ENCODE assay signal across 20 cellular contexts in the genomic region with DNA sequence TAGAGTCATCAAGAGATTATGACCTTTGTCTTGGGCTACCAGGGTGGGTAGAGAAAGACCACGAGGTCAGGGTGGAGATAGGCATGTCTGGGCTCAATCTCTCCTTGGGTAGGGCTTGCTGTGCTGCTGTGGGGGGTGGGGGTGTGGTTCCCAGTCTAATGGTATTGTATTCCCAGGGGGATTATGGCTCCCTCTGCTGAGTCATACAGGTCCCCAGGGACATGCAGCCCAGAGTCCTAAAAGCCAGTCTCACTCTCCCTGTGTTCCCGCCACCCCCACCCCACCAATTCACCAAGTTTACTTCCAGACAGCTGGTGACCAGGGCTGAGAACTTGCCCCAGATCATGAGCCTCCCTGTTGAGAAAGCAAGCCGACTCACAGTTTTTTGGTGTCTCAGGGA.
DNase-seq lines count a peak whose midpoint lies in the region; ATAC-seq and TF ChIP-seq lines count a peak whose summit lies in the region.
"Had no signal": no experiment of that assay in that cellular context is flagged by ENCODE, and none has a peak within 500 bp of the region (broad histone marks: within the 10 kb centered on the region; RNA-seq: fewer than 3 reads in every experiment).

No MANE protein-coding gene starts in this region.

- H3K4me2 ChIP-seq in mammary epithelial cell (ENCODE audit: insufficient read depth, low read depth, low read length): no peak overlapping the region
- H3K4me2 ChIP-seq: GM23338 had no signal

- in situ Hi-C loops in mammary epithelial cell (cut with MboI; ENCODE audit: low sequenced_read_pairs in 2 of 2): no loop called here

- dilution Hi-C loops in mammary epithelial cell (cut with HindIII; ENCODE audit: low sequenced_read_pairs): no loop called here

- no peaks in the 10 kb centered on the region for H3K36me3 Mint-ChIP-seq in MCF 10A (ENCODE audit: insufficient read depth, unreplicated experiment)
- no peaks in the 10 kb centered on the region for H3K36me3 Mint-ChIP-seq in endodermal cell (ENCODE audit: low read depth)
- H3K36me3 Mint-ChIP-seq in CD4-positive, alpha-beta T cell (ENCODE audit: low read depth): no peaks in the 10 kb centered on the region
- H3K36me3 Mint-ChIP-seq: CD14-positive monocyte had no signal

- ATAC-seq in CD4-positive, alpha-beta T cell (ENCODE audit: poor library complexity): no peak
- ATAC-seq: GM23338 had no signal

- H3K4me1 ChIP-seq in mammary epithelial cell (ENCODE audit: insufficient read depth, low read length) (no peaks in the 10 kb centered on the region), endodermal cell (ENCODE audit: control insufficient read depth, insufficient read depth, low read length) (no peaks in the 10 kb centered on the region), testis (no peaks in the 10 kb centered on the region)
- H3K4me1 ChIP-seq: Peyer's patch had no signal

- POLR2A ChIA-PET in MCF 10A (lab: Yijun Ruan, JAX): no interaction called here
- POLR2A ChIA-PET in CD4-positive, alpha-beta T cell (lab: Charles Lee): no interaction called here

- H2AFZ ChIP-seq in mammary epithelial cell (ENCODE audit: low read depth, low read length): no peak overlapping the region
- H2AFZ ChIP-seq: GM23338 had no signal

- 90% methylated on average over 2 of the region's 3 CpGs for WGBS in mammary epithelial cell (ENCODE audit: low coverage, missing lambda C conversion rate)
- 80% methylated on average over 1 to 3 of the region's 3 CpGs for WGBS in endodermal cell (ENCODE audit: insufficient coverage in 1 of 2, insufficient read length in 1 of 2), 2 experiments
- WGBS in testis, 2 donors: 87 to 96% methylated on average over 2 to 3 of the region's 3 CpGs

- H3K27ac Mint-ChIP-seq in MCF 10A (ENCODE audit: low read depth, unreplicated experiment): no peak overlapping the region
- H3K27ac Mint-ChIP-seq in endodermal cell: no peak overlapping the region
- no peak overlapping the region for H3K27ac Mint-ChIP-seq in CD4-positive, alpha-beta T cell
- H3K27ac Mint-ChIP-seq: CD14-positive monocyte, GM23338 had no signal

- TF ChIP-seq POLR2A in testis (IDR thresholded peaks at IDR 0.05): no peak

- H3K9me3 ChIP-seq in mammary epithelial cell (replicated peaks; ENCODE audit: insufficient read depth, low read length): no peaks in the 10 kb centered on the region
- peaks cover 53% of the 10 kb centered on the region for H3K9me3 ChIP-seq in endodermal cell (ENCODE audit: control insufficient read depth, low read length)
- H3K9me3 ChIP-seq in CD4-positive, alpha-beta T cell (ENCODE audit: control insufficient read depth, low read length): no peaks in the 10 kb centered on the region
- no peaks in the 10 kb centered on the region for H3K9me3 ChIP-seq in testis
- H3K9me3 ChIP-seq: Peyer's patch had no signal

- H4K20me1 ChIP-seq in mammary epithelial cell (ENCODE audit: insufficient read depth, low read length): no peaks in the 10 kb centered on the region

- H3K27ac ChIP-seq in mammary epithelial cell (ENCODE audit: insufficient read depth, low read depth, low read length) (no peak overlapping the region), endodermal cell (ENCODE audit: low read depth, low read length) (no peak overlapping the region), testis (no peak overlapping the region)
- H3K27ac ChIP-seq in CD4-positive, alpha-beta T cell (ENCODE audit: low read depth, low read length): no peak overlapping the region
- H3K27ac ChIP-seq: Peyer's patch had no signal

- BruUV-seq in MCF 10A (replicated peaks; lab: Mats Ljungman, UMichigan) (no TSS peak), mammary epithelial cell (replicated peaks; lab: Mats Ljungman, UMichigan) (no TSS peak)

- H3K9ac ChIP-seq in mammary epithelial cell (ENCODE audit: insufficient read depth, low read length) (no peak overlapping the region), endodermal cell (ENCODE audit: extremely low read depth, low read length, poor library complexity, severe bottlenecking) (no peak overlapping the region)

- H3K27me3 Mint-ChIP-seq in MCF 10A (ENCODE audit: insufficient read depth, unreplicated experiment) (no peaks in the 10 kb centered on the region), endodermal cell (ENCODE audit: insufficient read depth) (peaks cover 2% of the 10 kb centered on the region)
- peaks cover 18% of the 10 kb centered on the region for H3K27me3 Mint-ChIP-seq in CD4-positive, alpha-beta T cell

- no peaks in the 10 kb centered on the region for H3K4me1 Mint-ChIP-seq in MCF 10A (ENCODE audit: insufficient read depth, unreplicated experiment)
- H3K4me1 Mint-ChIP-seq in endodermal cell: no peaks in the 10 kb centered on the region
- H3K4me1 Mint-ChIP-seq in CD4-positive, alpha-beta T cell (ENCODE audit: low read depth): no peaks in the 10 kb centered on the region
- H3K4me1 Mint-ChIP-seq: CD14-positive monocyte, GM23338 had no signal

- DNase-seq in MCF 10A (ENCODE audit: unreplicated experiment) (peak; percentile 6), mammary epithelial cell (no peak), NCI-H460 (ENCODE audit: extremely low read depth, low read depth) (peak; percentile 12), endodermal cell (peak; percentile 90), putamen (ENCODE audit: low spot score) (no peak), testis (no peak), kidney glomerular epithelial cell (lab: John Stamatoyannopoulos, UW) (no peak)
- no peak for DNase-seq in CD4-positive, alpha-beta T cell
- DNase-seq: 8988T, DMS53, Karpas-422, MV-4-11, NCI-H1436, NCI-H2029 treated with DMSO at 0.1 percent for 48 hours, NCI-H226, NCI-H526 treated with DMSO at 0.1 percent for 48 hours, Peyer's patch, SHP77 had no signal

- H3K4me3 Mint-ChIP-seq in MCF 10A (ENCODE audit: unreplicated experiment): no peak overlapping the region
- no peak overlapping the region for H3K4me3 Mint-ChIP-seq in endodermal cell
- no peak overlapping the region for H3K4me3 Mint-ChIP-seq in CD4-positive, alpha-beta T cell
- H3K4me3 Mint-ChIP-seq: CD14-positive monocyte, GM23338 had no signal

- TF ChIP-seq CTCF in MCF 10A (IDR thresholded peaks at IDR 0.05; ENCODE audit: unreplicated experiment) (no peak), mammary epithelial cell (conservative IDR thresholded peaks at IDR 0.05 in 1 of 2, IDR thresholded peaks at IDR 0.05 in 1 of 2; ENCODE audit: extremely low read depth in 1 of 2, insufficient read depth in 1 of 2, low read depth in 1 of 2, low read length in 2 of 2) (no peak), endodermal cell (conservative IDR thresholded peaks at IDR 0.05) (no peak), testis (IDR thresholded peaks at IDR 0.05) (no peak)
- no peak for TF ChIP-seq CTCF in CD4-positive, alpha-beta T cell (IDR thresholded peaks at IDR 0.05)

- H3K27me3 ChIP-seq in mammary epithelial cell (ENCODE audit: insufficient read depth, low read length) (no peaks in the 10 kb centered on the region), endodermal cell (ENCODE audit: control insufficient read depth, insufficient read depth, low read length, poor library complexity, severe bottlenecking) (no peaks in the 10 kb centered on the region), testis (no peaks in the 10 kb centered on the region)
- no peaks in the 10 kb centered on the region for H3K27me3 ChIP-seq in CD4-positive, alpha-beta T cell (ENCODE audit: control insufficient read depth, insufficient read depth, low read length)
- H3K27me3 ChIP-seq: Peyer's patch had no signal

- H3K4me3 ChIP-seq in mammary epithelial cell (replicated peaks in 1 of 3; ENCODE audit: insufficient read depth in 1 of 3, low read depth in 2 of 3, low read length in 3 of 3) (no peak overlapping the region), endodermal cell (ENCODE audit: low read length) (no peak overlapping the region), testis (no peak overlapping the region)
- H3K4me3 ChIP-seq: GM23338, Peyer's patch had no signal

- no peaks in the 10 kb centered on the region for H3K9me3 Mint-ChIP-seq in MCF 10A (ENCODE audit: unreplicated experiment)
- H3K9me3 Mint-ChIP-seq in endodermal cell: peaks cover 41% of the 10 kb centered on the region
- peaks cover 8% of the 10 kb centered on the region for H3K9me3 Mint-ChIP-seq in CD4-positive, alpha-beta T cell

- CTCF ChIA-PET in MCF 10A (lab: Yijun Ruan, JAX): no interaction called here
- CTCF ChIA-PET in mammary epithelial cell (lab: Charles Lee; ENCODE audit: low non-redundant PET): no interaction called here
- CTCF ChIA-PET in CD4-positive, alpha-beta T cell (lab: Charles Lee): no interaction called here

- no peaks in the 10 kb centered on the region for H3K36me3 ChIP-seq in mammary epithelial cell (ENCODE audit: insufficient read depth, low read length)
- H3K36me3 ChIP-seq in endodermal cell (ENCODE audit: control insufficient read depth, insufficient read depth, low read length): no peaks in the 10 kb centered on the region
- no peaks in the 10 kb centered on the region for H3K36me3 ChIP-seq in testis (ENCODE audit: low read depth, missing control alignments)
- H3K36me3 ChIP-seq: Peyer's patch had no signal

- intact Hi-C loops in MCF 10A (cut with micrococcal nuclease): no loop called here
- intact Hi-C loops in mammary epithelial cell (cut with micrococcal nuclease): no loop called here
- intact Hi-C loops in CD4-positive, alpha-beta T cell (cut with DNase I, micrococcal nuclease): no loop called here
- intact Hi-C loops in testis (cut with DNase I; ENCODE audit: low total_unique reads): no loop called here

- no peaks in the 10 kb centered on the region for H3K79me2 ChIP-seq in mammary epithelial cell (ENCODE audit: insufficient read depth, low read length)

Comparison
In these comparisons a context has a peak if more than half of its experiments do, and no peak if none do; other contexts are left out.
1. DNase-seq: peak in MCF 10A (single experiment), NCI-H460 (single experiment) and endodermal cell (single experiment); none in mammary epithelial cell (single experiment), putamen (single experiment), CD4-positive, alpha-beta T cell (0 of 10), testis (single experiment) and kidney glomerular epithelial cell (single experiment).